ENCODE assay signal across 1 cellular context in the genomic region with DNA sequence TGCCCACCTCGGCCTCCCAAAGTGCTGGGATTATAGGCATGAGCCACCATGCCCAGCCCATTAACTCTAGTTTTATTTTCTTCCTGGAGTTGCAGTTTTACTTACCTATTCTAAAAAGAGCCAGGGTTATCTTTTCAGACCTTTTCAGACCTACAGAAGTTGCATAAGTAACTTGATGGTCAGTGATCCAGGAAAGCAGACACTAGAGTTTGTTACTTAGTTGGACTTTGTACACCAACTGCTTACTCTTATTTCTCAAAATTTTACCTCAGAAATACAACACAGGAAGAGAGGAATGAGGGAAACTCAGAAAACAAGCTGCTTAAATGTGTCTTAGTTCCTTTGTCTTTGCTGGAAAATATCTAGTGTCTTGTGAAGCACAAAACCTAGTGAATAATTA.
A peak's percentile ranks its signal among the peaks of the same experiment; 100 is the strongest.
TF ChIP-seq lines count a peak whose summit lies in the region.

No MANE protein-coding gene starts in this region.

TF ChIP-seq in HepG2, 621 proteins besides CTCF, POLR2A, EP300 and RAD21:
- no peak for TF ChIP-seq KLF9 (CRISPR knock-in tag; IDR thresholded peaks at IDR 0.05; ENCODE audit: low read depth)
- TF ChIP-seq HNF4A (CRISPR knock-in tag; IDR thresholded peaks at IDR 0.05), result peak; percentile 15; the same call in 1 of the 2 replicates
TF ChIP-seq in HepG2: peak in this region for 1.
